Comparison of ENCODE assay signal across 8 cellular contexts in the genomic region with DNA sequence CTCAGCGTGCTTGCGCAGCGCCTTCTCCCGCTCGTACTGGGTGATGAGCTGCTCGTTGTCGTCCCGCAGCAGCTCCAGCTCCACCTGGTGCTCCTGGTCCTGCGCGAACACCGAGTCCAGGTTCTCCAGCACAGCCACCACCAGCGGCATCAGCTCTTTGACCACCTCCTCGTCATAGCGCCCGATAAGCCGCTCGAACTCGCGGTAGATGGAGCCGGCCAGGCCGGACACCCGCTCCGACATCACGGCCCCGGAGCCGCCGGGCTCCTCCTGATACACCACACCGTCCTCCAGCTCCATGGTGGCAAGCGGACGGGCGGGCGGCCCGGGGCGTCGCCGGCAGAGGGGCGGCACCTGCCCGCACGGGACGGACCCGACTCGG. TPM values are rescaled to one million over a fixed set of nuclear protein-coding genes. Genes with fewer than 3 reads are reported as not detected.
A peak's percentile ranks its signal among the peaks of the same experiment; 100 is the strongest.
DNase-seq lines count a peak whose midpoint lies in the region; ATAC-seq and TF ChIP-seq lines count a peak whose summit lies in the region.

No MANE protein-coding gene starts in this region.

- ATAC-seq in HG02870 (IDR thresholded peaks at IDR 0.05; ENCODE audit: unreplicated experiment) = peak; percentile 34

- no peaks in the 10 kb centered on the region for H3K36me3 ChIP-seq in left ventricle myocardium inferior
- H3K36me3 ChIP-seq in prostate gland = no peaks in the 10 kb centered on the region

- peaks cover 65% of the 10 kb centered on the region for H3K4me1 Mint-ChIP-seq in activated naive CD4-positive, alpha-beta T cell treated with anti-CD3 and anti-CD28 coated beads, Interleukin-2, amount 50 U/mL, for 24 hours

- peak overlapping the region; percentile 98 for H3K27ac ChIP-seq in 22Rv1
- peak overlapping the region; percentile 100 for H3K27ac ChIP-seq in left ventricle myocardium inferior (replicated peaks)
- peak overlapping the region; percentile 99 to 100 for H3K27ac ChIP-seq in prostate gland

- in situ Hi-C loops in GM13977 (cut with MboI; ENCODE audit: low pct_unique_long_range_greater_than_20kb, low sequenced_read_pairs, unreplicated experiment) = no loop called here

- H3K4me3 ChIP-seq in left ventricle myocardium inferior (peak overlapping the region; percentile 96), prostate gland (peak overlapping the region; percentile 93 to 100)

- H3K9me3 Mint-ChIP-seq in activated naive CD4-positive, alpha-beta T cell treated with anti-CD3 and anti-CD28 coated beads, Interleukin-2, amount 50 U/mL, for 24 hours = no peaks in the 10 kb centered on the region

- H3K27me3 ChIP-seq in left ventricle myocardium inferior (ENCODE audit: low read depth) (no peaks in the 10 kb centered on the region), prostate gland (replicated peaks; ENCODE audit: insufficient read depth) (no peaks in the 10 kb centered on the region)

- no peak for TF ChIP-seq POLR2A in prostate gland (IDR thresholded peaks at IDR 0.05)

- no peaks in the 10 kb centered on the region for H3K9me3 ChIP-seq in left ventricle myocardium inferior (replicated peaks)
- H3K9me3 ChIP-seq in prostate gland = no peaks in the 10 kb centered on the region

- peak overlapping the region; percentile 94 for H3K4me3 Mint-ChIP-seq in activated naive CD4-positive, alpha-beta T cell treated with anti-CD3 and anti-CD28 coated beads, Interleukin-2, amount 50 U/mL, for 24 hours

- H3K36me3 Mint-ChIP-seq in activated naive CD4-positive, alpha-beta T cell treated with anti-CD3 and anti-CD28 coated beads, Interleukin-2, amount 50 U/mL, for 24 hours = no peaks in the 10 kb centered on the region

- peaks cover 61% of the 10 kb centered on the region for H3K4me1 ChIP-seq in left ventricle myocardium inferior
- peaks cover 3% of the 10 kb centered on the region for H3K4me1 ChIP-seq in prostate gland (replicated peaks)

- H3K27me3 Mint-ChIP-seq in activated naive CD4-positive, alpha-beta T cell treated with anti-CD3 and anti-CD28 coated beads, Interleukin-2, amount 50 U/mL, for 24 hours = no peaks in the 10 kb centered on the region

- DNase-seq in GM13977 (ENCODE audit: low spot score) (peak; percentile 74), NCI-H526 treated with DMSO at 0.1 percent for 48 hours (lab: John Stamatoyannopoulos, UW) (peak; percentile 65), left ventricle myocardium inferior (no peak), prostate gland (ENCODE audit: low spot score) (peak; percentile 38), SKM-1 (lab: John Stamatoyannopoulos, UW; ENCODE audit: unreplicated experiment) (no peak)

- intact Hi-C loops in left ventricle myocardium inferior (cut with micrococcal nuclease) = no loop called here
- intact Hi-C loops in prostate gland (cut with DNase I) = loop anchor here (2.0 kb wide), 1 partner anchor 32 kb away; the partner anchor contains the start of gene NME1

- TF ChIP-seq CTCF in 22Rv1 (IDR thresholded peaks at IDR 0.05) (no peak), GM13977 (IDR thresholded peaks at IDR 0.05; ENCODE audit: extremely low read depth, insufficient read depth, missing control alignments) (peak; percentile 24), left ventricle myocardium inferior (IDR thresholded peaks at IDR 0.05; ENCODE audit: borderline replicate concordance) (no peak), prostate gland (IDR thresholded peaks at IDR 0.05) (no peak)

- peak overlapping the region; percentile 94 for H3K27ac Mint-ChIP-seq in activated naive CD4-positive, alpha-beta T cell treated with anti-CD3 and anti-CD28 coated beads, Interleukin-2, amount 50 U/mL, for 24 hours

- WGBS in prostate gland = under 1% methylated on average over 34 of the region's 42 CpGs

RNA-seq across cellular contexts. Expression of gene SPAG9, which starts 0.3 kb away (rescaled TPM):
- total RNA-seq in left ventricle myocardium inferior = 43.8 TPM
- 10 to 100 TPM; 48.3 to 98.3 TPM for total RNA-seq in prostate gland

RNA-seq across cellular contexts. Expression of gene NME1, which starts 33.0 kb away (rescaled TPM):
- total RNA-seq in left ventricle myocardium inferior = 18.9 TPM
- 10 to 100 TPM; 32.3 to 75.1 TPM for total RNA-seq in prostate gland

RNA-seq across cellular contexts. Expression of gene NME2, which starts 45.9 kb away (rescaled TPM):
- total RNA-seq in left ventricle myocardium inferior = 220 TPM
- 100 to 1,000 TPM; 208 to 479 TPM for total RNA-seq in prostate gland

Comparison
In these comparisons a context has a peak if more than half of its experiments do, and no peak if none do; other contexts are left out.
1. DNase-seq: peak in GM13977 (single experiment), NCI-H526 treated with DMSO at 0.1 percent for 48 hours (single experiment) and prostate gland (single experiment); none in left ventricle myocardium inferior (single experiment) and SKM-1 (single experiment).
2. Peak in every context shown above with its lines, with median percentiles within 50 percentile points of each other: H3K27ac ChIP-seq.